Comparison of ENCODE assay signal across 7 cellular contexts in the genomic region with DNA sequence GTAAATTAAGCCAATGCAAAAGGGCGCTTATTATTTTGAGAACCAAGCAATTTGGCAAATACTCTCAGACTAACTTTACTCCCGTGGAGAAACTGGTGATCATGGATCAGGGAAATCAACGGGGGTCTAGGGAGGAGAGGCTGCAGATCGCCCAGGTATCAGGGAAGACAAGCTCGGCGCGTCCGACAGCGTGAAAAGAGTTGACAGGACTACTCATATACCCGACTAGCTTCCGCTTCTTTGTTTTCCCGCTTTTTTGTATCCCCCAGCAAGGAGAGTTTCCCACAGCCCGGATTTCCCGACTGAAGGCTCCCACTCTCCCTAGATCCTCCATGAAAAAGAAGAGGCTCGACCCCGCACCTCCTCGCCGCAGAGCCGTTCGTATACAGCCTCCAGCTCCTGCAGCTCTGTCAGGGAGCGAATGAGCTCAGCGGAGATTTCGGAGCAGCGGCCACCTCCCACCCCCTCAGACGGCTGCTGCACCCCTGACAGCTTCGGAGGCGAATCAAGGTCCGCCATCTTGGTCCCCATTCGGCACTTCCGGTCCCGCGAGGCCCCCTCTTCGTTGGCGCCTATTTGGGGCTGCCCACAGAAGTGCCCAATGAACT. TPM values are rescaled to one million over a fixed set of nuclear protein-coding genes. Genes with fewer than 3 reads are reported as not detected.
DNase-seq lines count a peak whose midpoint lies in the region; ATAC-seq, FAIRE-seq and TF ChIP-seq lines count a peak whose summit lies in the region.

A gene (minus strand): TSS at position 542 of the 608 bp plus-strand sequence. CDS start 11 bp downstream, at position 531.

- no peaks in the 10 kb centered on the region for H3K27me3 ChIP-seq in keratinocyte (ENCODE audit: control insufficient read depth, extremely low read depth, insufficient read depth, low read length)

- FAIRE-seq in keratinocyte (lab: Jason Lieb, UNC): no peak

- H3K9ac ChIP-seq in keratinocyte (ENCODE audit: control insufficient read depth, extremely low read depth, insufficient read depth, low read length): peak within 1 kb of the TSS; percentile 97

- H3K79me2 ChIP-seq in keratinocyte (ENCODE audit: control insufficient read depth, insufficient read depth, low read length): peaks cover 65% of the 10 kb centered on the region

- no peak for TF ChIP-seq CTCF in keratinocyte (optimal IDR thresholded peaks at IDR 0.05 in 1 of 3, IDR thresholded peaks at IDR 0.05 in 1 of 3, conservative IDR thresholded peaks at IDR 0.05 in 1 of 3; ENCODE audit: extremely low read depth in 1 of 3, insufficient read depth in 2 of 3, low read length in 3 of 3)

- H2AFZ ChIP-seq in keratinocyte (ENCODE audit: control insufficient read depth, low read length): peak within 1 kb of the TSS; percentile 97

- no peaks in the 10 kb centered on the region for H3K9me1 ChIP-seq in keratinocyte (ENCODE audit: control insufficient read depth, extremely low read depth, insufficient read depth, low read length)

- H4K20me1 ChIP-seq in keratinocyte (ENCODE audit: control insufficient read depth, extremely low read depth, insufficient read depth, low read length): peaks cover 8% of the 10 kb centered on the region

- no peaks in the 10 kb centered on the region for H3K9me3 ChIP-seq in keratinocyte (ENCODE audit: control insufficient read depth, low read depth, low read length)

- ATAC-seq in GM18499 (IDR thresholded peaks at IDR 0.05; ENCODE audit: insufficient read depth, unreplicated experiment) (peak; percentile 47), HG02981 (IDR thresholded peaks at IDR 0.05; ENCODE audit: unreplicated experiment) (peak; percentile 48)

- dilution Hi-C loops in keratinocyte (cut with MboI; ENCODE audit: extremely low pct_ligation_motif_present, low sequenced_read_pairs): no loop called here

- H3K4me2 ChIP-seq in keratinocyte (ENCODE audit: control insufficient read depth, extremely low read depth, insufficient read depth, low read depth, low read length): peak within 1 kb of the TSS; percentile 94

- DNase-seq in NCI-H345 (lab: John Stamatoyannopoulos, UW) (peak; percentile 81), cerebellar cortex (ENCODE audit: low spot score) (peak; percentile 89), keratinocyte (ENCODE audit: low read depth, low spot score) (peak; percentile 32)
- peak; percentile 85 for DNase-seq in activated CD4-positive, alpha-beta T cell treated with anti-CD3 and anti-CD28 coated beads for 1 hour
- peak; percentile 78 to 85 for DNase-seq in stimulated activated CD4-positive, alpha-beta T cell treated with anti-CD3 and anti-CD28 coated beads, Interleukin-15, amount 100 ng/mL, for 1 hour (ENCODE audit: low read depth in 1 of 2, low spot score in 1 of 2)

- peak within 1 kb of the TSS; percentile 86 to 96 (median 94) for H3K4me3 ChIP-seq in keratinocyte (ENCODE audit: control insufficient read depth in 2 of 3, extremely low read depth in 1 of 3, insufficient read depth in 2 of 3, low read depth in 1 of 3, low read length in 3 of 3)

- peaks cover 2 to 16% of the 10 kb centered on the region in 2 experiments for H3K36me3 ChIP-seq in keratinocyte (ENCODE audit: control insufficient read depth in 2 of 2, extremely low read depth in 1 of 2, insufficient read depth in 2 of 2, low read length in 2 of 2)

- H3K4me1 ChIP-seq in keratinocyte (ENCODE audit: control insufficient read depth, extremely low read depth, insufficient read depth, low read length): peaks cover 26% of the 10 kb centered on the region

- H3K27ac ChIP-seq in keratinocyte (ENCODE audit: control insufficient read depth, insufficient read depth, low read length): peak within 1 kb of the TSS; percentile 92

RNA-seq across cellular contexts. Expression of the gene that starts here (rescaled TPM):
- polyA plus RNA-seq in keratinocyte: 36.8 to 38.9 TPM (median 38.4 TPM) in 3 replicates
- 19.3 TPM for polyA plus RNA-seq in keratinocyte (2011; ENCODE audit: low read depth)
- 25.9 and 26.4 TPM in 2 replicates for polyA plus RNA-seq in keratinocyte (2011; cell fraction: cytosol; rRNA removed)
- 47.5 and 54.9 TPM in 2 replicates for polyA plus RNA-seq in keratinocyte (2011; cell fraction: nucleus; rRNA removed)
- polyA plus RNA-seq in keratinocyte (2012; ENCODE audit: low replicate concordance): 27.6 and 34.8 TPM in 2 replicates
- polyA minus RNA-seq in keratinocyte: 38.4 to 48.8 TPM (median 42.5 TPM) in 3 replicates
- polyA minus RNA-seq in keratinocyte (2011; cell fraction: cytosol; rRNA and poly(A)+ RNA removed): 35.5 TPM
- polyA minus RNA-seq in keratinocyte (2011; cell fraction: nucleus; rRNA and poly(A)+ RNA removed): 21.7 and 26.7 TPM in 2 replicates

Comparison
In these comparisons a context has a peak if more than half of its experiments do, and no peak if none do; other contexts are left out.
1. Peak in every context shown above with its lines: DNase-seq, ATAC-seq, H3K4me3 ChIP-seq and H3K27ac ChIP-seq.
2. DNase-seq: peak in every context shown above with its lines; median percentile 89 in cerebellar cortex; 85 in activated CD4-positive, alpha-beta T cell treated with anti-CD3 and anti-CD28 coated beads for 1 hour; 82 in stimulated activated CD4-positive, alpha-beta T cell treated with anti-CD3 and anti-CD28 coated beads, Interleukin-15, amount 100 ng/mL, for 1 hour; 81 in NCI-H345; 32 in keratinocyte.